Comparison of ENCODE assay signal across 9 cellular contexts in the genomic region with DNA sequence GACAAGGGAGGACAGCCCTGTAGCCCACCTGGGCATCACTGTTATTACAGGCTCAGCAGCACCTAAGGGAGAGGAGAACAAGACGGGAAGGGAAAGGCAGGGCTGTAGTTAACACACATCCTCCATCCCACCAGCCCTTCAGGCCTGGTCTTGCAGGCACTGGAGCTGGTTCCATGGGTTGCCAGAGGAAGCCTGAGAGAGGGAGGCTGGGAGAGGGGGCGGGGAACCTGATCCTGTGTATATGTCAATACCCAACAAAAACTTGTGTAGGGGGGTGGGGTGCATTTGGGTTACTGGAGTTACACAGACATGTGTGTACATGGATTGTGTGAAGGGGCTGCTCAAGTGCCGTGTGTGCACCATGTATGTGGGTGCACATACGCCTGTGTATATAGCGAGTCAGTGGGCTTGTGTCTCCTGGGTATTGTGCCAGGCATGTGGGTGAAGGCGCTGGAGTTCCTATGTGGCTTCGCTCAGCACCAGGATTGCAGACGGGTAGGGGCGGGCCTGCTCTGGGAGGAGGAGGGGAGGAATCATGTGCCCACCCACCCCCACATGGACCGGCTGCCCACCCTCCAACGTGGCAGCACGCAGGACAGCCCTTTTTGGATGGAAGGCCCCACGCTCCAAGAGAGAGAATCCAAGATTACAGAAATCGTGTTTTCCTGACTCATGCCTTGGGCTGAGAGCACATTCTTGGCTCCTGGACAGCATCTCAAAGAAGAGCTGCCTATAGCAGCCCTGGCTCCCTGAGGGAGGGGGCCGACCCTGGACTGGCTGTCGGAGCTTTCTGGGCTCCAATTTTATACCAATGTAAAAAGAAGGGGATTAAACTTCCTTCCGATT. TPM values are rescaled to one million over a fixed set of nuclear protein-coding genes. Genes with fewer than 3 reads are reported as not detected.
A peak's percentile ranks its signal among the peaks of the same experiment; 100 is the strongest.
DNase-seq lines count a peak whose midpoint lies in the region; ATAC-seq and TF ChIP-seq lines count a peak whose summit lies in the region.
"Had no signal": no experiment of that assay in that cellular context is flagged by ENCODE, and none has a peak within 500 bp of the region (broad histone marks: within the 10 kb centered on the region; RNA-seq: fewer than 3 reads in every experiment).

No MANE protein-coding gene starts in this region.

- no peaks in the 10 kb centered on the region for H3K27me3 ChIP-seq in Peyer's patch
- H3K27me3 ChIP-seq in muscle layer of colon (ENCODE audit: control insufficient read depth in 1 of 2, insufficient read depth in 2 of 2, low read length in 2 of 2): no peaks in the 10 kb centered on the region
- no peaks in the 10 kb centered on the region for H3K27me3 ChIP-seq in aorta (ENCODE audit: control insufficient read depth in 1 of 2, insufficient read depth in 2 of 2, low read length in 1 of 2)

- TF ChIP-seq CTCF in Peyer's patch (IDR thresholded peaks at IDR 0.05): no peak
- no peak for TF ChIP-seq CTCF in epithelial cell of esophagus (IDR thresholded peaks at IDR 0.05; ENCODE audit: insufficient read depth, low read depth, low read length, missing control alignments)

- no peak for TF ChIP-seq POLR2A in Peyer's patch (IDR thresholded peaks at IDR 0.05)

- H3K9me3 ChIP-seq in Peyer's patch: no peaks in the 10 kb centered on the region
- no peaks in the 10 kb centered on the region for H3K9me3 ChIP-seq in muscle layer of colon (ENCODE audit: low read length)
- no peaks in the 10 kb centered on the region for H3K9me3 ChIP-seq in aorta (ENCODE audit: control insufficient read depth, low read length)

- H3K27ac ChIP-seq in Peyer's patch (peak overlapping the region; percentile 61 to 86 (median 76)), muscle layer of colon (ENCODE audit: low read depth, low read length) (peak overlapping the region; percentile 99), aorta (ENCODE audit: low read depth in 1 of 2, low read length in 2 of 2) (peak overlapping the region; percentile 90 to 94)

- H3K36me3 ChIP-seq in Peyer's patch (no peaks in the 10 kb centered on the region), muscle layer of colon (ENCODE audit: insufficient read depth, low read length) (no peaks in the 10 kb centered on the region), aorta (ENCODE audit: control insufficient read depth in 1 of 2, insufficient read depth in 2 of 2, low read length in 1 of 2) (no peaks in the 10 kb centered on the region)

- peak overlapping the region; percentile 44 for H3K9ac ChIP-seq in muscle layer of colon (ENCODE audit: low read length)

- no peak for DNase-seq in Peyer's patch
- DNase-seq in epithelial cell of esophagus (ENCODE audit: low read depth): peak; percentile 57
- peak; percentile 87 to 89 for DNase-seq in aorta
- no peak for DNase-seq in activated CD4-positive, alpha-beta T cell treated with anti-CD3 and anti-CD28 coated beads for 4 hours
- DNase-seq in hippocampal formation (lab: John Stamatoyannopoulos, UW): no peak
- DNase-seq: islet precursor cell had no signal

- 5 to 12% methylated on average over 17 of the region's 17 CpGs for WGBS in aorta, 2 donors

- peak overlapping the region in 1 of 4 donors; percentile 8 for H3K4me3 ChIP-seq in Peyer's patch
- H3K4me3 ChIP-seq in epithelial cell of esophagus (ENCODE audit: low read length): no peak overlapping the region
- H3K4me3 ChIP-seq in muscle layer of colon (ENCODE audit: low read depth in 1 of 2, low read length in 2 of 2): peak overlapping the region in 1 of 2 donors; percentile 45
- no peak overlapping the region for H3K4me3 ChIP-seq in aorta (ENCODE audit: low read length in 2 of 2)

- ATAC-seq in aorta (ENCODE audit: low FRiP score) (peak; percentile 53), HG02870 (IDR thresholded peaks at IDR 0.05; ENCODE audit: unreplicated experiment) (no peak)
- ATAC-seq: Panc1 had no signal

- intact Hi-C loops in aorta (cut with DNase I): no loop called here

- H3K4me1 ChIP-seq in Peyer's patch: peaks cover 0 to 46% (median 4%) of the 10 kb centered on the region in 4 donors
- H3K4me1 ChIP-seq in muscle layer of colon (ENCODE audit: insufficient read depth, low read length): peaks cover 71% of the 10 kb centered on the region
- peaks cover 0 to 5% of the 10 kb centered on the region in 2 donors for H3K4me1 ChIP-seq in aorta (ENCODE audit: control insufficient read depth in 1 of 2, insufficient read depth in 2 of 2, low read length in 2 of 2)

RNA-seq across cellular contexts. Expression of a gene that starts 4.2 kb away (rescaled TPM):
- total RNA-seq in Peyer's patch (10 to 100 TPM; 35.4 to 50.9 (median 43.4) TPM), aorta (100 to 1,000 TPM; 206 to 256 TPM)
- 100 to 1,000 TPM in 1 of 2 donors, 10 to 100 TPM in 1; 59.4 to 112 TPM for polyA plus RNA-seq in aorta

RNA-seq across cellular contexts. Expression of a gene that starts 32.1 kb away (rescaled TPM):
- total RNA-seq in Peyer's patch (10 to 100 TPM in 3 of 4 donors, 1 to 10 TPM in 1; 2.5 to 48.9 (median 22.2) TPM), aorta (10 to 100 TPM; 29.4 to 53.0 TPM)
- 10 to 100 TPM in 1 of 2 donors, 1 to 10 TPM in 1; 3.5 to 38.9 TPM for polyA plus RNA-seq in aorta

Comparison
In these comparisons a context has a peak if more than half of its experiments do, and no peak if none do; other contexts are left out.
1. DNase-seq: peak in epithelial cell of esophagus (single experiment) and aorta (2 of 2); none in Peyer's patch (0 of 3), activated CD4-positive, alpha-beta T cell treated with anti-CD3 and anti-CD28 coated beads for 4 hours (0 of 2) and hippocampal formation (0 of 2).
2. Peak in every context shown above with its lines, with median percentiles within 50 percentile points of each other: H3K27ac ChIP-seq.